ENCODE assay signal across 1 cellular context in genomic region chr7:100688593-100688860, GRCh38.
TF ChIP-seq lines count a peak whose summit lies in the region.

No MANE protein-coding gene starts in this region.

TF ChIP-seq in WTC11, 78 proteins besides CTCF, POLR2A, EP300 and RAD21:
- TF ChIP-seq ZNF232 (CRISPR knock-in tag; IDR thresholded peaks at IDR 0.05): no peak
